Comparison of ENCODE assay signal across 11 cellular contexts in the genomic region with DNA sequence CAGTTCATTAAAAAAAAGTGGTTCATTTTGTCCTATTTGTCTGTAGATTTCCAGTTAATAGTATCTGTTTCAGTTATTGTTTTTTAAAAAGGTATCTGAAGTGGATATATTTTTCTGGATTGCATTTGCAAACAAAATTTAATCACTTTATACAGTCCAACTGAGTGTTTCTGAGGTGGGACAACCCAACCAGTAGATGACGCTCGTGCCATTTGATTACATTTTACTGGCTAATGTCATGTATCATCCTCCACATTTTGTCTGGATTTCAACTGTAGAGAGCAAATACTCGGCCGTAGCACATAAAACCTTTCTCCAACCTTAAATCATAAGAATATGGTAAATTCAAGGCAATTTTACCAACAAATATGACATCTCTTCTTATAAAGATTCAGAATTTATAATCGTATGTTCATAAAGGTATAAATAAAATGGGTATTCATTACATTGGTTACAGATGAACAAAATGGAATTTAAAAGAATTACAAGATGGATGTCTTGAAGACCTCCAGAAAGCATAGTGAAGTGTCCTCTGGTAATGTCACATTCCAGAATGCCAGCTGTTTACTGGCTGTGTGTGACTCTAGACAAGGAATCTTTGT.
DNase-seq lines count a peak whose midpoint lies in the region; ATAC-seq and TF ChIP-seq lines count a peak whose summit lies in the region.
"Had no signal": no experiment of that assay in that cellular context is flagged by ENCODE, and none has a peak within 500 bp of the region (broad histone marks: within the 10 kb centered on the region; RNA-seq: fewer than 3 reads in every experiment).

No MANE protein-coding gene starts in this region.

- CTCF ChIA-PET in CD4-positive, alpha-beta T cell (lab: Charles Lee) = no interaction called here

- no peak overlapping the region for H3K4me3 ChIP-seq in LNCaP clone FGC (ENCODE audit: low read depth, low read length)
- no peak overlapping the region for H3K4me3 ChIP-seq in neural progenitor cell
- no peak overlapping the region for H3K4me3 ChIP-seq in MG63
- H3K4me3 ChIP-seq: vagina had no signal

- no peaks in the 10 kb centered on the region for H3K9me3 ChIP-seq in neural progenitor cell (ENCODE audit: low read depth)
- H3K9me3 ChIP-seq in MG63 = no peaks in the 10 kb centered on the region
- no peaks in the 10 kb centered on the region for H3K9me3 ChIP-seq in CD4-positive, alpha-beta T cell (ENCODE audit: control insufficient read depth, low read length)
- H3K9me3 ChIP-seq: vagina had no signal

- no peaks in the 10 kb centered on the region for H3K4me1 ChIP-seq in neural progenitor cell
- H3K4me1 ChIP-seq: vagina had no signal

- H3K4me1 Mint-ChIP-seq in neural progenitor cell = peaks cover 5% of the 10 kb centered on the region
- no peaks in the 10 kb centered on the region for H3K4me1 Mint-ChIP-seq in CD4-positive, alpha-beta T cell (ENCODE audit: low read depth)
- no peaks in the 10 kb centered on the region for H3K4me1 Mint-ChIP-seq in naive thymus-derived CD8-positive, alpha-beta T cell
- H3K4me1 Mint-ChIP-seq: T-helper 17 cell had no signal

- no peaks in the 10 kb centered on the region for H3K79me2 ChIP-seq in neural progenitor cell (ENCODE audit: low read depth)

- H3K4me3 Mint-ChIP-seq in neural progenitor cell = no peak overlapping the region
- H3K4me3 Mint-ChIP-seq in CD4-positive, alpha-beta T cell = no peak overlapping the region
- no peak overlapping the region for H3K4me3 Mint-ChIP-seq in naive thymus-derived CD8-positive, alpha-beta T cell
- H3K4me3 Mint-ChIP-seq: T-helper 17 cell had no signal

- intact Hi-C loops in CD4-positive, alpha-beta T cell (cut with DNase I, micrococcal nuclease) = no loop called here

- no peaks in the 10 kb centered on the region for H4K20me1 ChIP-seq in neural progenitor cell (ENCODE audit: low read depth)

- H2AFZ ChIP-seq in neural progenitor cell (replicated peaks) = no peak overlapping the region

- no peaks in the 10 kb centered on the region for H3F3A ChIP-seq in neural progenitor cell (ENCODE audit: low read depth)

- H3K27ac ChIP-seq in neural progenitor cell = no peak overlapping the region
- H3K27ac ChIP-seq in CD4-positive, alpha-beta T cell (ENCODE audit: low read depth, low read length) = no peak overlapping the region
- H3K27ac ChIP-seq: KMS-11, vagina had no signal

- H3K36me3 Mint-ChIP-seq in neural progenitor cell = peaks cover 2% of the 10 kb centered on the region
- no peaks in the 10 kb centered on the region for H3K36me3 Mint-ChIP-seq in CD4-positive, alpha-beta T cell (ENCODE audit: low read depth)
- no peaks in the 10 kb centered on the region for H3K36me3 Mint-ChIP-seq in naive thymus-derived CD8-positive, alpha-beta T cell

- peak; percentile 14 for TF ChIP-seq CTCF in GM10266 (IDR thresholded peaks at IDR 0.05; ENCODE audit: control insufficient read depth, insufficient read depth, low read depth, missing control alignments)
- TF ChIP-seq CTCF in LNCaP clone FGC (IDR thresholded peaks at IDR 0.05; ENCODE audit: control insufficient read depth, extremely low read depth, insufficient read depth) = peak; percentile 70
- peak; percentile 46 for TF ChIP-seq CTCF in neural progenitor cell (IDR thresholded peaks at IDR 0.05)
- no peak for TF ChIP-seq CTCF in CD4-positive, alpha-beta T cell (IDR thresholded peaks at IDR 0.05)

- ATAC-seq in CD4-positive, alpha-beta T cell (ENCODE audit: poor library complexity) = no peak
- no peak for ATAC-seq in naive thymus-derived CD8-positive, alpha-beta T cell
- ATAC-seq: T-helper 17 cell had no signal

- no peak overlapping the region for H3K4me2 ChIP-seq in neural progenitor cell
- H3K4me2 ChIP-seq: KMS-11 had no signal

- no peak overlapping the region for H3K9ac ChIP-seq in neural progenitor cell
- H3K9ac ChIP-seq: KMS-11 had no signal

- peaks cover 2% of the 10 kb centered on the region for H3K9me3 Mint-ChIP-seq in neural progenitor cell
- no peaks in the 10 kb centered on the region for H3K9me3 Mint-ChIP-seq in CD4-positive, alpha-beta T cell
- H3K9me3 Mint-ChIP-seq in naive thymus-derived CD8-positive, alpha-beta T cell = peaks cover 0 to 6% (median 0%) of the 10 kb centered on the region in 9 donors

- H3K36me3 ChIP-seq in neural progenitor cell (no peaks in the 10 kb centered on the region), MG63 (no peaks in the 10 kb centered on the region)
- H3K36me3 ChIP-seq: vagina had no signal

- no peak for DNase-seq in GM10266 (ENCODE audit: extremely low spot score)
- peak; percentile 14 for DNase-seq in LNCaP clone FGC (ENCODE audit: low read depth)
- peak; percentile 59 for DNase-seq in SW480 (ENCODE audit: low spot score)
- DNase-seq in neural progenitor cell (ENCODE audit: low spot score) = peak; percentile 15
- no peak for DNase-seq in MG63
- DNase-seq in CD4-positive, alpha-beta T cell = no peak
- DNase-seq in naive thymus-derived CD8-positive, alpha-beta T cell = no peak
- DNase-seq: activated naive CD4-positive, alpha-beta T cell treated with anti-CD3 and anti-CD28 coated beads, Interleukin-2, amount 50 U/mL, for 16 hours; T-helper 17 cell had no signal

- H3K27me3 ChIP-seq in neural progenitor cell (no peaks in the 10 kb centered on the region), MG63 (no peaks in the 10 kb centered on the region)
- no peaks in the 10 kb centered on the region for H3K27me3 ChIP-seq in CD4-positive, alpha-beta T cell (ENCODE audit: control insufficient read depth, insufficient read depth, low read length)
- H3K27me3 ChIP-seq: vagina had no signal

- H3K27me3 Mint-ChIP-seq in neural progenitor cell (ENCODE audit: insufficient read depth, low read depth) = no peaks in the 10 kb centered on the region
- no peaks in the 10 kb centered on the region for H3K27me3 Mint-ChIP-seq in CD4-positive, alpha-beta T cell
- H3K27me3 Mint-ChIP-seq in naive thymus-derived CD8-positive, alpha-beta T cell = no peaks in the 10 kb centered on the region
- H3K27me3 Mint-ChIP-seq: T-helper 17 cell had no signal

- POLR2A ChIA-PET in CD4-positive, alpha-beta T cell (lab: Charles Lee) = no interaction called here
- POLR2A ChIA-PET in naive thymus-derived CD8-positive, alpha-beta T cell (lab: Charles Lee) = no interaction called here

- H3K27ac Mint-ChIP-seq in neural progenitor cell = no peak overlapping the region
- no peak overlapping the region for H3K27ac Mint-ChIP-seq in CD4-positive, alpha-beta T cell
- no peak overlapping the region for H3K27ac Mint-ChIP-seq in naive thymus-derived CD8-positive, alpha-beta T cell
- H3K27ac Mint-ChIP-seq: T-helper 17 cell had no signal

Comparison
In these comparisons a context has a peak if more than half of its experiments do, and no peak if none do; other contexts are left out.
1. DNase-seq: peak in LNCaP clone FGC (single experiment), SW480 (single experiment) and neural progenitor cell (single experiment); none in GM10266 (single experiment), MG63 (single experiment), CD4-positive, alpha-beta T cell (0 of 10) and naive thymus-derived CD8-positive, alpha-beta T cell (0 of 10).